Comparison of ENCODE assay signal across 23 cellular contexts in genomic region chr11:103315248-103315647, GRCh38.
"Had no signal": no experiment of that assay in that cellular context is flagged by ENCODE, and none has a peak within 500 bp of the region (broad histone marks: within the 10 kb centered on the region; RNA-seq: fewer than 3 reads in every experiment).

No MANE protein-coding gene starts in this region.

- H3K27me3 ChIP-seq: heart right ventricle, ovary, tibial nerve, upper lobe of left lung had no signal

- H3K27ac ChIP-seq: heart right ventricle, lower lobe of right lung, ovary, psoas muscle, thoracic aorta, tibial nerve, upper lobe of left lung had no signal

- H3K36me3 ChIP-seq: lower lobe of right lung, ovary, thoracic aorta, upper lobe of left lung had no signal

- FAIRE-seq: urothelium cell line had no signal

- H3K9me3 ChIP-seq: heart right ventricle, lower lobe of right lung, ovary, psoas muscle, thoracic aorta, tibial nerve, upper lobe of left lung had no signal

- ATAC-seq: effector memory CD8-positive, alpha-beta T cell; heart right ventricle; left ventricle myocardium superior; lower lobe of right lung; naive thymus-derived CD8-positive, alpha-beta T cell; psoas muscle; right cardiac atrium; stimulated activated naive B cell treated with anti-CD40 and anti-IgM and Interleukin-4, amounts not matched to agents 10 μg/mL and 1 μg/mL and 100 μg/mL, for 72 hours had no signal

- DNase-seq: cortex of kidney; effector memory CD8-positive, alpha-beta T cell; foreskin melanocyte; glutamatergic neuron; heart right ventricle; hippocampal formation; left ventricle myocardium superior; lower lobe of right lung; naive thymus-derived CD8-positive, alpha-beta T cell; nephron progenitor cell; nucleus accumbens; ovary; posterior cingulate gyrus; psoas muscle; right cardiac atrium; small intestine; stimulated activated CD4-positive, alpha-beta T cell treated with anti-CD3 and anti-CD28 coated beads, Interleukin-15, amount 100 ng/mL, for 24 hours; stimulated activated CD4-positive, alpha-beta T cell treated with anti-CD3 and anti-CD28 coated beads, Interleukin-2, amount 100 ng/mL, for 48 hours; stimulated activated naive B cell treated with anti-CD40 and anti-IgM and Interleukin-4, amounts not matched to agents 10 μg/mL and 1 μg/mL and 100 μg/mL, for 72 hours; upper lobe of left lung had no signal

- H3K4me1 ChIP-seq: lower lobe of right lung, psoas muscle, tibial nerve had no signal

- H3K4me3 ChIP-seq: heart right ventricle, lower lobe of right lung, ovary, psoas muscle, thoracic aorta, tibial nerve, upper lobe of left lung had no signal
